Comparison of ENCODE assay signal across 8 cellular contexts in genomic region chr17:40098846-40099626, GRCh38.
DNase-seq lines count a peak whose midpoint lies in the region; ATAC-seq and TF ChIP-seq lines count a peak whose summit lies in the region.

No MANE protein-coding gene starts in this region.

- peak overlapping the region; percentile 87 for H3K4me3 ChIP-seq in AG04449 (ENCODE audit: low read depth, low read length)

- ATAC-seq in GM18907 (IDR thresholded peaks at IDR 0.05; ENCODE audit: unreplicated experiment) (peak; percentile 51), HG03280 (IDR thresholded peaks at IDR 0.05; ENCODE audit: unreplicated experiment) (peak; percentile 69)

- POLR2A ChIA-PET in AG04449 (lab: Yijun Ruan, JAX) = interaction anchor here (0.7 to 3.6 kb wide), 12 partner anchors 8 to 70 kb away, joined by 3 to 62 read pairs (median 5); partner anchors contain the start of gene CASC3

- DNase-seq in AG04449 (ENCODE audit: low read depth, low spot score) (peak; percentile 94), NCI-H345 (lab: John Stamatoyannopoulos, UW) (peak; percentile 84), islet precursor cell (peak; percentile 95)
- DNase-seq in activated CD4-positive, CD25-positive, alpha-beta regulatory T cell treated with anti-CD3 and anti-CD28 coated beads, Interleukin-2, amount 50 U/mL, for 16 hours (ENCODE audit: low read depth, low spot score) = peak; percentile 99
- peak; percentile 99 for DNase-seq in central memory CD4-positive, alpha-beta T cell
- DNase-seq in stimulated activated CD4-positive, alpha-beta T cell treated with anti-CD3 and anti-CD28 coated beads, Interleukin-12 subunit alpha, Interleukin-12 subunit beta, amount 100 ng/mL, for 24 hours (ENCODE audit: low read depth in 2 of 2) = peak; percentile 97 to 99

- no peak for TF ChIP-seq CTCF in AG04449 (IDR thresholded peaks at IDR 0.05; ENCODE audit: insufficient read depth, low read length, missing control alignments)

- CTCF ChIA-PET in AG04449 (lab: Yijun Ruan, JAX) = interaction anchor here (0.7 to 16.8 kb wide), 11 partner anchors 10 to 120 kb away, joined by 3 to 273 read pairs (median 5); partner anchors contain the start of gene WIPF2

Comparison
In these comparisons a context has a peak if more than half of its experiments do, and no peak if none do; other contexts are left out.
1. Peak in every context shown above with its lines: DNase-seq, ATAC-seq and H3K4me3 ChIP-seq.